ENCODE assay signal across 1 cellular context in the genomic region with DNA sequence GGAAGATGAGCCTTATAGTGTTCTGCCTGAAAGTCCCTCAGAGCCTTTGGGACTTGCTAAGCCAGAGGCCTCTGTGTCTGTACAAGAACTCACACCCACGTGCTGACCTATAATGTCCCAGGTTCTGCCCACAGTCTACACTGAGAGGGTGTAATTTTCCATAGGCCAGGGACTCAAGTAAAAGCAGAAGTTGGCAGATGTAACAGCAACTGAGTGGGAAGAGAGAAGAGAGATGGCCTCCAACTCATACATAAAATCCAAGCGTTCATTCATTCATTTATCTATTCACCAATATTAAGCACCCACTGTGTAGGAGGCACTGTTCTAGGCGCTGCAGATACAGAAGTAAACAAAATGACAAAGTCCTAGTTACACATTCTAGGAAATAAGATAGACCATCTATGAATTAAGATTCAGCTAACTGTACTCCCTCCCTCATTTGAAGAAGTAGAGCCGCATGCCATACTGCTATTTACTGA.
TF ChIP-seq lines count a peak whose summit lies in the region.

No MANE protein-coding gene starts in this region.

TF ChIP-seq in GM23338, 12 proteins besides CTCF, POLR2A, EP300 and RAD21 (continued from another document):
- TF ChIP-seq, protein P1, sequence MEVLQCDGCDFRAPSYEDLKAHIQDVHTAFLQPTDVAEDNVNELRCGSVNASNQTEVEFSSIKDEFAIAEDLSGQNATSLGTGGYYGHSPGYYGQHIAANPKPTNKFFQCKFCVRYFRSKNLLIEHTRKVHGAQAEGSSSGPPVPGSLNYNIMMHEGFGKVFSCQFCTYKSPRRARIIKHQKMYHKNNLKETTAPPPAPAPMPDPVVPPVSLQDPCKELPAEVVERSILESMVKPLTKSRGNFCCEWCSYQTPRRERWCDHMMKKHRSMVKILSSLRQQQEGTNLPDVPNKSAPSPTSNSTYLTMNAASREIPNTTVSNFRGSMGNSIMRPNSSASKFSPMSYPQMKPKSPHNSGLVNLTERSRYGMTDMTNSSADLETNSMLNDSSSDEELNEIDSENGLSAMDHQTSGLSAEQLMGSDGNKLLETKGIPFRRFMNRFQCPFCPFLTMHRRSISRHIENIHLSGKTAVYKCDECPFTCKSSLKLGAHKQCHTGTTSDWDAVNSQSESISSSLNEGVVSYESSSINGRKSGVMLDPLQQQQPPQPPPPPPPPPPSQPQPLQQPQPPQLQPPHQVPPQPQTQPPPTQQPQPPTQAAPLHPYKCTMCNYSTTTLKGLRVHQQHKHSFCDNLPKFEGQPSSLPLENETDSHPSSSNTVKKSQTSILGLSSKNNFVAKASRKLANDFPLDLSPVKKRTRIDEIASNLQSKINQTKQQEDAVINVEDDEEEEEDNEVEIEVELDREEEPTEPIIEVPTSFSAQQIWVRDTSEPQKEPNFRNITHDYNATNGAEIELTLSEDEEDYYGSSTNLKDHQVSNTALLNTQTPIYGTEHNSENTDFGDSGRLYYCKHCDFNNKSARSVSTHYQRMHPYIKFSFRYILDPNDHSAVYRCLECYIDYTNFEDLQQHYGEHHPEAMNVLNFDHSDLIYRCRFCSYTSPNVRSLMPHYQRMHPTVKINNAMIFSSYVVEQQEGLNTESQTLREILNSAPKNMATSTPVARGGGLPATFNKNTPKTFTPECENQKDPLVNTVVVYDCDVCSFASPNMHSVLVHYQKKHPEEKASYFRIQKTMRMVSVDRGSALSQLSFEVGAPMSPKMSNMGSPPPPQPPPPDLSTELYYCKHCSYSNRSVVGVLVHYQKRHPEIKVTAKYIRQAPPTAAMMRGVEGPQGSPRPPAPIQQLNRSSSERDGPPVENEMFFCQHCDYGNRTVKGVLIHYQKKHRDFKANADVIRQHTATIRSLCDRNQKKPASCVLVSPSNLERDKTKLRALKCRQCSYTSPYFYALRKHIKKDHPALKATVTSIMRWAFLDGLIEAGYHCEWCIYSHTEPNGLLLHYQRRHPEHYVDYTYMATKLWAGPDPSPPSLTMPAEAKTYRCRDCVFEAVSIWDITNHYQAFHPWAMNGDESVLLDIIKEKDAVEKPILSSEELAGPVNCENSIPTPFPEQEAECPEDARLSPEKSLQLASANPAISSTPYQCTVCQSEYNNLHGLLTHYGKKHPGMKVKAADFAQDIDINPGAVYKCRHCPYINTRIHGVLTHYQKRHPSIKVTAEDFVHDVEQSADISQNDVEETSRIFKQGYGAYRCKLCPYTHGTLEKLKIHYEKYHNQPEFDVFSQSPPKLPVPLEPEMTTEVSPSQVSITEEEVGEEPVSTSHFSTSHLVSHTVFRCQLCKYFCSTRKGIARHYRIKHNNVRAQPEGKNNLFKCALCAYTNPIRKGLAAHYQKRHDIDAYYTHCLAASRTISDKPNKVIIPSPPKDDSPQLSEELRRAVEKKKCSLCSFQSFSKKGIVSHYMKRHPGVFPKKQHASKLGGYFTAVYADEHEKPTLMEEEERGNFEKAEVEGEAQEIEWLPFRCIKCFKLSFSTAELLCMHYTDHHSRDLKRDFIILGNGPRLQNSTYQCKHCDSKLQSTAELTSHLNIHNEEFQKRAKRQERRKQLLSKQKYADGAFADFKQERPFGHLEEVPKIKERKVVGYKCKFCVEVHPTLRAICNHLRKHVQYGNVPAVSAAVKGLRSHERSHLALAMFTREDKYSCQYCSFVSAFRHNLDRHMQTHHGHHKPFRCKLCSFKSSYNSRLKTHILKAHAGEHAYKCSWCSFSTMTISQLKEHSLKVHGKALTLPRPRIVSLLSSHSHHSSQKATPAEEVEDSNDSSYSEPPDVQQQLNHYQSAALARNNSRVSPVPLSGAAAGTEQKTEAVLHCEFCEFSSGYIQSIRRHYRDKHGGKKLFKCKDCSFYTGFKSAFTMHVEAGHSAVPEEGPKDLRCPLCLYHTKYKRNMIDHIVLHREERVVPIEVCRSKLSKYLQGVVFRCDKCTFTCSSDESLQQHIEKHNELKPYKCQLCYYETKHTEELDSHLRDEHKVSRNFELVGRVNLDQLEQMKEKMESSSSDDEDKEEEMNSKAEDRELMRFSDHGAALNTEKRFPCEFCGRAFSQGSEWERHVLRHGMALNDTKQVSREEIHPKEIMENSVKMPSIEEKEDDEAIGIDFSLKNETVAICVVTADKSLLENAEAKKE (CRISPR knock-in tag; IDR thresholded peaks at IDR 0.05), result no peak
TF ChIP-seq in GM23338: peak in this region for 0.
